15 cellular contexts compared by ENCODE assay signal in the genomic region with DNA sequence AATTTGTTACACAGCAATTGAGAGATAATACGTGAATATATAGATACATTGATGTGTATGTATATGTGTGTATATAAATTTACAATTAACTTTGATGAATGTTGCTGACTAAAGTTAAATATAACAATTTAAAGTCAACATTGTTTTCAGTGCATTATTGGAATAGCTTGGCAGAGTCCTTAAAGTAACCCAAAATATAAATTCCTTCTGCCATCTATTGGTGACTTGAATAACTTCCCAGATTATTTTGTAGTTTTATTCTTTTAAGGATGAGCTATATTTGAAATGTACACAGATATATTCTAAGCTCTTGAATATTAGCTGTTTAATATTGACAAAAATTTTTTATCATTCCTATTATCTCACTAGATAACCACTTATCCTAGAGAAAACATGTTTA.
DNase-seq lines count a peak whose midpoint lies in the region; ATAC-seq and TF ChIP-seq lines count a peak whose summit lies in the region.
"Had no signal": no experiment of that assay in that cellular context is flagged by ENCODE, and none has a peak within 500 bp of the region (broad histone marks: within the 10 kb centered on the region; RNA-seq: fewer than 3 reads in every experiment).

No MANE protein-coding gene starts in this region.

- H3K36me3 ChIP-seq in neural cell (ENCODE audit: insufficient read depth, low read length), result no peaks in the 10 kb centered on the region
- H3K36me3 ChIP-seq: gastroesophageal sphincter had no signal

- H3K79me2 ChIP-seq in neural cell (replicated peaks; ENCODE audit: insufficient read depth, low read length), result no peaks in the 10 kb centered on the region

- TF ChIP-seq POLR2A in NB4 (IDR thresholded peaks at IDR 0.05; ENCODE audit: extremely low read depth, insufficient read length), result no peak

- no peak overlapping the region for H3K9ac ChIP-seq in neural cell (ENCODE audit: low read length)

- DNase-seq in NCI-H1105 treated with DMSO at 0.1 percent for 48 hours (lab: John Stamatoyannopoulos, UW), result peak; percentile 2
- no peak for DNase-seq in NCI-H1105 (lab: John Stamatoyannopoulos, UW)
- peak; percentile 2 for DNase-seq in NB4 (ENCODE audit: low read depth)
- peak; percentile 29 for DNase-seq in astrocyte of the spinal cord (ENCODE audit: low read depth, low spot score)
- no peak for DNase-seq in SIG-M5 treated with dmso at 0.1 percent for 504 hours (lab: John Stamatoyannopoulos, UW; ENCODE audit: unreplicated experiment)
- DNase-seq in activated T-cell treated with anti-CD3 and anti-CD28 coated beads, Interleukin-2, amount 50 U/mL, for 48 hours, result no peak
- DNase-seq: activated CD8-positive, alpha-beta memory T cell treated with anti-CD3 and anti-CD28 coated beads, Interleukin-2, amount 50 U/mL, for 48 hours; caudate nucleus; EL; GOT3; NCI-H1930 had no signal

- H3K4me3 ChIP-seq in NB4 (ENCODE audit: low read depth, low read length) (no peak overlapping the region), astrocyte of the spinal cord (ENCODE audit: low read depth, low read length) (no peak overlapping the region), neural cell (ENCODE audit: low read length) (no peak overlapping the region)
- H3K4me3 ChIP-seq: gastroesophageal sphincter, skin epidermis had no signal

- H3K9me2 ChIP-seq in neural cell (ENCODE audit: insufficient read depth, low read length), result no peaks in the 10 kb centered on the region

- H3K27me3 ChIP-seq in neural cell (ENCODE audit: insufficient read depth, low read depth, low read length), result no peaks in the 10 kb centered on the region
- H3K27me3 ChIP-seq: gastroesophageal sphincter had no signal

- H3F3A ChIP-seq in neural cell (ENCODE audit: insufficient read depth, low read length, poor library complexity, severe bottlenecking), result no peaks in the 10 kb centered on the region

- no peaks in the 10 kb centered on the region for H3K9me3 ChIP-seq in neural cell (ENCODE audit: low read length)
- H3K9me3 ChIP-seq: gastroesophageal sphincter had no signal

- no peak overlapping the region for H2AFZ ChIP-seq in neural cell (ENCODE audit: low read depth, low read length)

- TF ChIP-seq RAD21 in neural cell (conservative IDR thresholded peaks at IDR 0.05), result peak; percentile 69

- TF ChIP-seq CTCF in NB4 (IDR thresholded peaks at IDR 0.05; ENCODE audit: low read depth, low read length) (no peak), astrocyte of the spinal cord (IDR thresholded peaks at IDR 0.05; ENCODE audit: low read depth, low read length) (peak; percentile 16), neural cell (IDR thresholded peaks at IDR 0.05; ENCODE audit: poor library complexity, severe bottlenecking) (peak; percentile 64)

- ATAC-seq in GM19324 (IDR thresholded peaks at IDR 0.05; ENCODE audit: low FRiP score, unreplicated experiment), result no peak
- ATAC-seq: gastroesophageal sphincter had no signal

- no peak overlapping the region for H3K4me2 ChIP-seq in neural cell (ENCODE audit: low read length)

- no peaks in the 10 kb centered on the region for H4K20me1 ChIP-seq in neural cell (ENCODE audit: insufficient read depth)

- no peak for TF ChIP-seq EP300 in neural cell (conservative IDR thresholded peaks at IDR 0.05; ENCODE audit: poor library complexity, severe bottlenecking)

- in situ Hi-C loops in astrocyte of the spinal cord (cut with HindIII; ENCODE audit: low sequenced_read_pairs), result no loop called here

- no peak overlapping the region for H3K27ac ChIP-seq in neural cell (ENCODE audit: low read length)
- H3K27ac ChIP-seq: gastroesophageal sphincter, skin epidermis had no signal

TF ChIP-seq in neural cell, 6 proteins besides CTCF, POLR2A, EP300 and RAD21:
- TF ChIP-seq SMC3 (conservative IDR thresholded peaks at IDR 0.05; ENCODE audit: poor library complexity) (peak; percentile 59), POLR2AphosphoS5 (IDR thresholded peaks at IDR 0.05) (no peak)
TF ChIP-seq in neural cell: peak in this region for 1.

Comparison
In these comparisons a context has a peak if more than half of its experiments do, and no peak if none do; other contexts are left out.
1. DNase-seq: peak in NCI-H1105 treated with DMSO at 0.1 percent for 48 hours (single experiment), NB4 (single experiment) and astrocyte of the spinal cord (single experiment); none in NCI-H1105 (single experiment), SIG-M5 treated with dmso at 0.1 percent for 504 hours (single experiment) and activated T-cell treated with anti-CD3 and anti-CD28 coated beads, Interleukin-2, amount 50 U/mL, for 48 hours (0 of 2).